Comparison of ENCODE assay signal across 13 cellular contexts in the genomic region with DNA sequence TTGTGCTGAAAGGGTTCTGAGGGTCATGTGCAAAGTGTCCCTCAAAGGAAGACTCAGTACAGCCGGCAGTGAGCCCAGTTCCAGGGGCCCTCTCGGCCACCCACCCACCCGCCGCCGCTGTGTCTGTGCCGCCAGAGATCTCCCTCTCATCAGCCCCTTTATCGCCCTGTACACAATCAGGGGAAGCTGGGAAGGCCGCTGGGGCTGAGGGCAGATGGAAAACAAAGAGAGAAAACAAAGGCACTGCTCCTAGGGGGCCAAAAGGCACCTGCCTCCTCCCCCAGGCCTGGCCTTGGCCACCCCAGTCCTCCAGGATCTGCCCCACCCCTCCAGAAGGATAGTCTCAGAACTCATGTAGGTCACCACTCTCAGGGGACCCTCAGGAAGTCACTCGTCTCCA.
A peak's percentile ranks its signal among the peaks of the same experiment; 100 is the strongest.
DNase-seq lines count a peak whose midpoint lies in the region; ATAC-seq and TF ChIP-seq lines count a peak whose summit lies in the region.
"Had no signal": no experiment of that assay in that cellular context is flagged by ENCODE, and none has a peak within 500 bp of the region (broad histone marks: within the 10 kb centered on the region; RNA-seq: fewer than 3 reads in every experiment).

No MANE protein-coding gene starts in this region.

- no peak for TF ChIP-seq EP300 in gastroesophageal sphincter (IDR thresholded peaks at IDR 0.05)

- 20 to 78% methylated on average over 1 to 3 of the region's 9 CpGs for WGBS in gastroesophageal sphincter (ENCODE audit: low coverage in 1 of 2), 2 donors

- no peaks in the 10 kb centered on the region for H4K20me1 ChIP-seq in DND-41 (ENCODE audit: insufficient read depth, low read length)

- H3K27ac ChIP-seq in DND-41 (ENCODE audit: low read length) (peak overlapping the region; percentile 99), WERI-Rb-1 (0 out of 2 replicates have a peak overlapping the region, but pooled peaks have one; percentile 11), gastroesophageal sphincter (peak overlapping the region in 3 of 4 donors; percentile 60 to 88 (median 82)), skin epidermis (peak overlapping the region in 13 of 21 experiments; percentile 7 to 86 (median 51))
- H3K27ac ChIP-seq: neutrophil had no signal

- no peak overlapping the region for H3K4me3 ChIP-seq in DND-41 (ENCODE audit: low read depth in 1 of 2, low read length in 2 of 2)
- no peak overlapping the region for H3K4me3 ChIP-seq in WERI-Rb-1 (ENCODE audit: low read depth, low read length)
- no peak overlapping the region for H3K4me3 ChIP-seq in gastroesophageal sphincter
- H3K4me3 ChIP-seq in skin epidermis, result no peak overlapping the region

- TF ChIP-seq POLR2A in gastroesophageal sphincter (IDR thresholded peaks at IDR 0.05), result no peak

- H3K36me3 ChIP-seq in DND-41 (ENCODE audit: insufficient read depth, low read length), result peaks cover 27% of the 10 kb centered on the region
- H3K36me3 ChIP-seq in WERI-Rb-1, result 0 out of 2 replicates have a peak, but pooled peaks cover 4% of the 10 kb centered on the region
- peaks cover 0 to 21% of the 10 kb centered on the region in 2 donors for H3K36me3 ChIP-seq in gastroesophageal sphincter

- H3K79me2 ChIP-seq in DND-41 (ENCODE audit: insufficient read depth, low read length), result peaks cover 63% of the 10 kb centered on the region

- H3K4me1 ChIP-seq in DND-41 (ENCODE audit: insufficient read depth, low read length) (peaks cover 60% of the 10 kb centered on the region), gastroesophageal sphincter (peaks cover 7 to 98% (median 49%) of the 10 kb centered on the region in 3 donors)

- H2AFZ ChIP-seq in DND-41 (ENCODE audit: low read depth, low read length), result no peak overlapping the region

- peak overlapping the region; percentile 79 for H3K9ac ChIP-seq in DND-41 (ENCODE audit: low read depth, low read length)

- ATAC-seq in DND-41 (ENCODE audit: insufficient read depth, low read depth) (no peak), gastroesophageal sphincter (no peak), HG02870 (IDR thresholded peaks at IDR 0.05; ENCODE audit: unreplicated experiment) (no peak)
- ATAC-seq: Panc1 had no signal

- H3K27me3 ChIP-seq in DND-41 (ENCODE audit: insufficient read depth, low read length, poor library complexity), result no peaks in the 10 kb centered on the region
- H3K27me3 ChIP-seq in WERI-Rb-1 (ENCODE audit: insufficient read depth, low read depth, severe bottlenecking), result no peaks in the 10 kb centered on the region
- no peaks in the 10 kb centered on the region for H3K27me3 ChIP-seq in gastroesophageal sphincter

- no peaks in the 10 kb centered on the region for H3K9me3 ChIP-seq in DND-41 (ENCODE audit: insufficient read depth, low read length, severe bottlenecking)
- H3K9me3 ChIP-seq in WERI-Rb-1 (ENCODE audit: severe bottlenecking), result no peaks in the 10 kb centered on the region
- no peaks in the 10 kb centered on the region for H3K9me3 ChIP-seq in gastroesophageal sphincter
- H3K9me3 ChIP-seq: neutrophil had no signal

- DNase-seq in DND-41 (no peak), WERI-Rb-1 (no peak), NCI-H69 (lab: John Stamatoyannopoulos, UW) (no peak), kidney glomerular epithelial cell (lab: John Stamatoyannopoulos, UW) (no peak)
- DNase-seq: activated T-cell treated with anti-CD3 and anti-CD28 coated beads, Interleukin-2, amount 50 U/mL, for 4 hours; DMS79 treated with DMSO at 0.1 percent for 48 hours; Kasumi-1; NCI-H2171 treated with DMSO at 0.1 percent for 48 hours had no signal

- peak overlapping the region; percentile 71 for H3K4me2 ChIP-seq in DND-41 (ENCODE audit: insufficient read depth, low read length)

- TF ChIP-seq CTCF in DND-41 (IDR thresholded peaks at IDR 0.05; ENCODE audit: borderline replicate concordance, extremely low read depth, low read length, poor library complexity, severe bottlenecking), result no peak
- TF ChIP-seq CTCF in WERI-Rb-1 (IDR thresholded peaks at IDR 0.05; ENCODE audit: low read depth, low read length), result no peak
- no peak for TF ChIP-seq CTCF in gastroesophageal sphincter (IDR thresholded peaks at IDR 0.05)

Comparison
In these comparisons a context has a peak if more than half of its experiments do, and no peak if none do; other contexts are left out.
1. H3K27ac ChIP-seq: peak in every context shown above with its lines; median percentile 99 in DND-41; 82 in gastroesophageal sphincter; 51 in skin epidermis; 11 in WERI-Rb-1.